In the genomic region with DNA sequence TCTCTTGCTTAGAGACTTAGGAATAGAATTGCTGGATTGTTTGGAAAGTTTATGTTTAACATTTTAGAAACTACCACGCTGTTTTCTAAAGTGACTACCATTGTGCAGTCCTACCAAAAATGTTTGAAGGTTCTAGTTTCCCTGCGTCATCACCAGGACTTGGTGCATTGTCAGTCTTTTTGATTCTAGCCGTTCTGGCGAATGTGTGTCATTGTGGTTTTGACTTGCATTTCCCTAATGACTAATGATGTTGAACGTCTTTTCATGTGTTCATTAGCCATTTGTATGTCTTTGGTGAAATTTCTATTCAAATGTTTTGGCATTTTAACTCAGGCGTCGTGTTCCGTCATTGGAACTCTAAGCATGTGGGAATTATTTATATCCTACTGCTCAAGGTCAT, we compare ENCODE assay signal across 9 cellular contexts. TPM values are rescaled to one million over a fixed set of nuclear protein-coding genes. Genes with fewer than 3 reads are reported as not detected.
DNase-seq lines count a peak whose midpoint lies in the region; ATAC-seq and TF ChIP-seq lines count a peak whose summit lies in the region.
"Had no signal": no experiment of that assay in that cellular context is flagged by ENCODE, and none has a peak within 500 bp of the region (broad histone marks: within the 10 kb centered on the region; RNA-seq: fewer than 3 reads in every experiment).

No MANE protein-coding gene starts in this region.

- no peak for TF ChIP-seq CTCF in astrocyte of the spinal cord (IDR thresholded peaks at IDR 0.05; ENCODE audit: low read depth, low read length)
- TF ChIP-seq CTCF in testis (IDR thresholded peaks at IDR 0.05): no peak
- no peak for TF ChIP-seq CTCF in Caco-2 (IDR thresholded peaks at IDR 0.05; ENCODE audit: insufficient read depth in 1 of 2, low read depth in 1 of 2, low read length in 1 of 2, severe bottlenecking in 1 of 2, unreplicated experiment in 1 of 2)

- peaks cover 41% of the 10 kb centered on the region for H3K4me1 ChIP-seq in CD4-positive, alpha-beta memory T cell (ENCODE audit: insufficient read depth, low read length)
- H3K4me1 ChIP-seq in testis (peaks cover 5% of the 10 kb centered on the region), Caco-2 (no peaks in the 10 kb centered on the region)

- H3K4me1 Mint-ChIP-seq in CD4-positive, alpha-beta memory T cell: peaks cover 31 to 57% (median 46%) of the 10 kb centered on the region in 4 donors
- H3K4me1 Mint-ChIP-seq in Caco-2 (ENCODE audit: low read depth, unreplicated experiment): no peaks in the 10 kb centered on the region

- H3K4me3 Mint-ChIP-seq in CD4-positive, alpha-beta memory T cell: peak overlapping the region in 6 of 8 donors; percentile 1 to 68 (median 40)
- H3K4me3 Mint-ChIP-seq in Caco-2 (ENCODE audit: unreplicated experiment): no peak overlapping the region

- no peaks in the 10 kb centered on the region for H3K27me3 Mint-ChIP-seq in CD4-positive, alpha-beta memory T cell
- no peaks in the 10 kb centered on the region for H3K27me3 Mint-ChIP-seq in Caco-2 (ENCODE audit: insufficient read depth, unreplicated experiment)

- no peaks in the 10 kb centered on the region for H3K27me3 ChIP-seq in CD4-positive, alpha-beta memory T cell (ENCODE audit: insufficient read depth, low read length)
- no peaks in the 10 kb centered on the region for H3K27me3 ChIP-seq in testis
- no peaks in the 10 kb centered on the region for H3K27me3 ChIP-seq in Caco-2 (replicated peaks; ENCODE audit: control insufficient read depth, insufficient read depth, low read length)

- TF ChIP-seq POLR2A in testis (IDR thresholded peaks at IDR 0.05): no peak

- H3K36me3 ChIP-seq in CD4-positive, alpha-beta memory T cell (ENCODE audit: insufficient read depth, low read length): peaks cover 69% of the 10 kb centered on the region
- no peaks in the 10 kb centered on the region for H3K36me3 ChIP-seq in testis (ENCODE audit: low read depth, missing control alignments)
- no peaks in the 10 kb centered on the region; the same call in none of the 2 replicates for H3K36me3 ChIP-seq in Caco-2 (ENCODE audit: control insufficient read depth, insufficient read depth, low read length)

- H3K27ac ChIP-seq in CD4-positive, alpha-beta memory T cell (ENCODE audit: low read depth, low read length): peak overlapping the region; percentile 32
- H3K27ac ChIP-seq in testis: no peak overlapping the region

- intact Hi-C loops in CD4-positive, alpha-beta memory T cell (cut with micrococcal nuclease): loop anchor here (2.0 to 5.0 kb wide), 2 partner anchors 15 to 36 kb away; no protein-coding TSS in a partner anchor
- intact Hi-C loops in testis (cut with DNase I; ENCODE audit: low total_unique reads) (no loop called here), Caco-2 (cut with micrococcal nuclease; ENCODE audit: unreplicated experiment) (no loop called here)

- in situ Hi-C loops in astrocyte of the spinal cord (cut with HindIII; ENCODE audit: low sequenced_read_pairs): no loop called here

- ATAC-seq in activated CD4-positive, CD25-positive, alpha-beta regulatory T cell treated with anti-CD3 and anti-CD28 coated beads, Interleukin-2, amount 50 U/mL, for 24 hours: peak; percentile 97 to 98

- DNase-seq in CD4-positive, alpha-beta memory T cell: peak; percentile 54 to 88 (median 67)
- DNase-seq in astrocyte of the spinal cord (ENCODE audit: low read depth, low spot score): peak; percentile 69
- DNase-seq in stimulated activated CD4-positive, alpha-beta T cell treated with anti-CD3 and anti-CD28 coated beads, Interleukin-15, amount 100 ng/mL, for 24 hours: peak; percentile 70
- no peak for DNase-seq in putamen (ENCODE audit: low spot score)
- DNase-seq in testis: no peak
- DNase-seq in ecto neural progenitor cell (ENCODE audit: low spot score): no peak
- DNase-seq in Caco-2: no peak
- DNase-seq: NCI-H524 treated with DMSO at 0.1 percent for 48 hours had no signal

- BruUV-seq in Caco-2 (replicated peaks; lab: Mats Ljungman, UMichigan): no TSS peak

- CTCF ChIA-PET in CD4-positive, alpha-beta memory T cell (lab: Charles Lee; ENCODE audit: partially characterized antibody): no interaction called here
- CTCF ChIA-PET in Caco-2 (lab: Charles Lee): no interaction called here

- POLR2A ChIA-PET in CD4-positive, alpha-beta memory T cell (lab: Charles Lee; ENCODE audit: partially characterized antibody): no interaction called here
- POLR2A ChIA-PET in Caco-2 (lab: Charles Lee): no interaction called here

- whole genome bisulfite sequencing in testis, 2 donors: 60 to 69% methylated on average over 8 of the region's 8 CpGs

- H3K27ac Mint-ChIP-seq in CD4-positive, alpha-beta memory T cell: peak overlapping the region; percentile 65 to 93 (median 84)
- H3K27ac Mint-ChIP-seq in Caco-2 (ENCODE audit: unreplicated experiment): no peak overlapping the region

- H3K36me3 Mint-ChIP-seq in CD4-positive, alpha-beta memory T cell: peaks cover 74 to 86% of the 10 kb centered on the region in 2 donors
- peaks cover 90% of the 10 kb centered on the region for H3K36me3 Mint-ChIP-seq in Caco-2 (ENCODE audit: insufficient read depth, unreplicated experiment)

- H3K9me3 Mint-ChIP-seq in CD4-positive, alpha-beta memory T cell: peaks cover 0 to 5% (median 0%) of the 10 kb centered on the region in 8 donors
- no peaks in the 10 kb centered on the region for H3K9me3 Mint-ChIP-seq in Caco-2 (ENCODE audit: unreplicated experiment)

- no peaks in the 10 kb centered on the region for H3K9me3 ChIP-seq in CD4-positive, alpha-beta memory T cell (ENCODE audit: control insufficient read depth in 1 of 2, low read length in 2 of 2)
- H3K9me3 ChIP-seq in testis (no peaks in the 10 kb centered on the region), Caco-2 (no peaks in the 10 kb centered on the region)

- H3K4me3 ChIP-seq in CD4-positive, alpha-beta memory T cell (ENCODE audit: low read length in 2 of 2): no peak overlapping the region
- no peak overlapping the region for H3K4me3 ChIP-seq in astrocyte of the spinal cord (ENCODE audit: low read depth, low read length)
- no peak overlapping the region for H3K4me3 ChIP-seq in testis
- H3K4me3 ChIP-seq in Caco-2 (ENCODE audit: low read depth, low read length): no peak overlapping the region

RNA-seq across cellular contexts. Expression of gene CHD2, which starts 58.0 kb away (rescaled TPM):
- 100 to 1,000 TPM; 340 to 351 TPM for total RNA-seq in CD4-positive, alpha-beta memory T cell
- polyA plus RNA-seq in CD4-positive, alpha-beta memory T cell: 100 to 1,000 TPM in 1 of 2 donors, 10 to 100 TPM in 1; 28.4 to 108 TPM
- 100 to 1,000 TPM; 113 to 129 TPM for total RNA-seq in testis
- 64.5 TPM for polyA plus RNA-seq in testis (ENCODE audit: insufficient read depth, low read depth, low replicate concordance)
- 85.0 and 108 TPM in 2 replicates for total RNA-seq in Caco-2 (2022)

Comparison
In these comparisons a context has a peak if more than half of its experiments do, and no peak if none do; other contexts are left out.
1. DNase-seq: peak in CD4-positive, alpha-beta memory T cell (5 of 5), astrocyte of the spinal cord (single experiment) and stimulated activated CD4-positive, alpha-beta T cell treated with anti-CD3 and anti-CD28 coated beads, Interleukin-15, amount 100 ng/mL, for 24 hours (single experiment); none in putamen (single experiment), testis (single experiment), ecto neural progenitor cell (single experiment) and Caco-2 (0 of 2).